ENCODE assay signal across 24 cellular contexts in the genomic region with DNA sequence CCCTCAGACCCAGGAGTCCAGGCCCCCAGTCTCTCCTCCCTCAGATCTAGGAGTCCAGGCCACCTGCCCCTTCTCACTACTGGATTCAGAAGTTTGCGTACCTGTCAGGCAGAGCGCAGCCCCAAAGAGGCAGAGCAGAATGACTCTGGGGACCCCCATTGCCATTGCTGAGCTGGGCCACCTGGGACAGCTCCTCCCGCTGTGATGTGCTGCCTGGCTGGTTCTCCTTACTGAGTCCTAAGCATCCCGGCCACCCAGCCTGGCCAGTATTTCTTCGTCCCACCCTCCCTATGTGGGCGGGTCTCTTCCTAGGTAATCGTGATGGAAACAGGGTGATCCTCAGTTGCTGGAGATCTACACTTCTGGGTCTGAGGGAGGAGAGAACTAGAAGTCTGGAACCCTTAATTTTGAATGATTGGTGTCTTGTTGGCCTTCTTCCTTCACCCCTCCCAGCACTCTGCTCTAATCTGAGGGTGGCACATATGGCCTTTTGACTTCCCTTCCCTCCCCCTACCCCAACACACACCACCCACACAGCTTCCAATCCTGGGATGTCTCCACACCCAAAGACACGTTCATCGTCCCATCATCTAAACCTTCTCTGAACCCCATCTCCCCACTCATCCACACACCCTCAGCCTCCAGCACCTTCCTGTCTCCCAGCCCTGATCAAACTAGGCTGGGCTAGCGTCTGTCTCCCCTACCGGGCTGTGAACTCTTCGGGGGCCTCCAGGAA. TPM values are rescaled to one million over a fixed set of nuclear protein-coding genes. Genes with fewer than 3 reads are reported as not detected.
"Had no signal": no experiment of that assay in that cellular context is flagged by ENCODE, and none has a peak within 500 bp of the region (broad histone marks: within the 10 kb centered on the region; RNA-seq: fewer than 3 reads in every experiment).

A gene with protein sequence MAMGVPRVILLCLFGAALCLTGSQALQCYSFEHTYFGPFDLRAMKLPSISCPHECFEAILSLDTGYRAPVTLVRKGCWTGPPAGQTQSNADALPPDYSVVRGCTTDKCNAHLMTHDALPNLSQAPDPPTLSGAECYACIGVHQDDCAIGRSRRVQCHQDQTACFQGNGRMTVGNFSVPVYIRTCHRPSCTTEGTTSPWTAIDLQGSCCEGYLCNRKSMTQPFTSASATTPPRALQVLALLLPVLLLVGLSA (minus strand): TSS at position 232 of the 736 bp plus-strand sequence. CDS start 67 bp downstream, at position 165.

- H3K4me1 Mint-ChIP-seq: nephron had no signal

- DNase-seq: activated CD4-positive, alpha-beta T cell treated with anti-CD3 and anti-CD28 coated beads, Interleukin-2, amount 10 ng/mL, durations not matched to agents 7 days and 5 days; activated CD4-positive, CD25-positive, alpha-beta regulatory T cell; activated CD8-positive, alpha-beta memory T cell treated with anti-CD3 and anti-CD28 coated beads for 24 hours; activated CD8-positive, alpha-beta memory T cell treated with anti-CD3 and anti-CD28 coated beads, Interleukin-2, amount 50 U/mL, for 48 hours; activated gamma-delta T cell; activated T-cell treated with anti-CD3 and anti-CD28 coated beads, Interleukin-2, amount 50 U/mL, for 48 hours; cerebellar nuclear complex; dermis blood vessel endothelial cell; effector memory CD8-positive, alpha-beta T cell; foreskin melanocyte; glutamatergic neuron; hippocampal formation; stimulated activated naive CD4-positive, alpha-beta T cell treated with Interleukin-2 at 50 U/mL for 16 hours; T-helper 1 cell; T1000 had no signal

- H3K4me3 Mint-ChIP-seq: activated CD4-positive, alpha-beta T cell treated with anti-CD3 and anti-CD28 coated beads, Interleukin-2, amount 10 ng/mL, durations not matched to agents 7 days and 5 days; activated naive CD4-positive, alpha-beta T cell treated with anti-CD3 and anti-CD28 coated beads, Interleukin-2, amount 50 U/mL, for 24 hours; effector memory CD8-positive, alpha-beta T cell; mesothelial cell of epicardium; nephron had no signal

- ATAC-seq: effector memory CD8-positive, alpha-beta T cell had no signal

- H3K9me3 Mint-ChIP-seq: activated CD4-positive, alpha-beta T cell treated with anti-CD3 and anti-CD28 coated beads, Interleukin-2, amount 10 ng/mL, durations not matched to agents 7 days and 5 days; activated naive CD4-positive, alpha-beta T cell treated with anti-CD3 and anti-CD28 coated beads, Interleukin-2, amount 50 U/mL, for 24 hours; effector memory CD8-positive, alpha-beta T cell; mesothelial cell of epicardium; nephron had no signal

- H3K27ac ChIP-seq: ascending aorta, breast epithelium, epithelial cell of prostate, tibial nerve had no signal

- H3K27me3 Mint-ChIP-seq: activated naive CD4-positive, alpha-beta T cell treated with anti-CD3 and anti-CD28 coated beads, Interleukin-2, amount 50 U/mL, for 24 hours had no signal

- H3K36me3 Mint-ChIP-seq: activated naive CD4-positive, alpha-beta T cell treated with anti-CD3 and anti-CD28 coated beads, Interleukin-2, amount 50 U/mL, for 24 hours; mesothelial cell of epicardium had no signal

- H3K36me3 ChIP-seq: ascending aorta, breast epithelium, tibial nerve had no signal

- H3K27ac Mint-ChIP-seq: activated CD4-positive, alpha-beta T cell treated with anti-CD3 and anti-CD28 coated beads, Interleukin-2, amount 10 ng/mL, durations not matched to agents 7 days and 5 days; activated naive CD4-positive, alpha-beta T cell treated with anti-CD3 and anti-CD28 coated beads, Interleukin-2, amount 50 U/mL, for 24 hours; mesothelial cell of epicardium; nephron; progenitor cell of endocrine pancreas had no signal

- H3K27me3 ChIP-seq: breast epithelium had no signal

- H3K4me1 ChIP-seq: ascending aorta, breast epithelium had no signal

- H3K9me3 ChIP-seq: ascending aorta, breast epithelium, tibial nerve had no signal

- FAIRE-seq: keratinocyte had no signal

- H3K4me3 ChIP-seq: ascending aorta, breast epithelium, tibial nerve had no signal

RNA-seq across cellular contexts. Expression of the gene that starts here (rescaled TPM):
- total RNA-seq: ascending aorta, progenitor cell of endocrine pancreas had no signal
